ENCODE assay signal across 9 cellular contexts in the genomic region with DNA sequence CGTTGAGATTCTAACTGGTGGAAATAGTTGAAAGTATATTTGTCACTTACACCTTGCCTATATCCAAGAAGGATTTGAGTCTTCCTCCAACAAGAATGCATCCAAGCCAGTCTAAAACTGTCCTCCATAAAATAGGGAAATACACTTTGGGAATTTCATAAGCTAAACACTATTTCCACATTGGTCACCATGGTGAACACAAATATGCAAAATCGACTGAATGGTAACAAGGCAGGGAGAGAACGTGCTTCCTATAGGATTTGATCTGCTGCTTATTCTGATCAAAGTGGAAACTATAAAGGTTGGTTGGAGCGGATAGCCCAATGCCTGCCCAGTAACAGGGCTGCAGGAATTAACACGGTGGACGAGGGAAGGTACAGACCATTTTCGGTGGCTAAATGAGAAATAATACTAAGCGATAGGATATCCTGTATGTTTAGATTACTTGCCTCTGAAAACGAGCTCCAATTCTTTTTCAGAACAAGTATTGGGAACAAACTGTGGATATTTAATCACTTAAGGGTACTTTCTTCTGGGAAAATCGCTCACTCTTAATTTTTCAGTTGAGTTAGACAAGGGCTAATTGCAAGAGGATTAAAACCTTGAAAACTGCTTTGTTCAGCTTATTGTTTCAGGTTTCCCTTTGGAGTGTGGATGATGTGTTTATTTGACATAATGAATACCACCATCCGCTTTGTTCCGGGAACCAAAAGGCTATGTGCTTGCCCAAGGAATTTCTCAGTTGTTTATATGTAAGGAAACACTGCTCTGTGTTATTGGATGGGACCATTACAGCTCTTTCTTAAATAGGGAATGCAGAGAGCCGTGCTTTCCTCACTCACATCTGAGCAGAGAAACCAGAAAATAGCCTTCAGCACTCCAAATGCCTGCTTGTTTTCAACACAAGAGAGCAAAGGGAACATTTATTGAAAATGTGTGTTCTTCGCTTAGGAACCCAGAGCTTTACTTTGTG.
DNase-seq lines count a peak whose midpoint lies in the region; ATAC-seq and TF ChIP-seq lines count a peak whose summit lies in the region.
"Had no signal": no experiment of that assay in that cellular context is flagged by ENCODE, and none has a peak within 500 bp of the region (broad histone marks: within the 10 kb centered on the region; RNA-seq: fewer than 3 reads in every experiment).

No MANE protein-coding gene starts in this region.

- H3K9me3 Mint-ChIP-seq in WTC11: no peaks in the 10 kb centered on the region

- no peak overlapping the region for H3K4me3 Mint-ChIP-seq in WTC11

- H3K4me3 ChIP-seq in esophagus muscularis mucosa (peak overlapping the region; percentile 31 to 43 (median 39)), transverse colon (no peak overlapping the region)

- in situ Hi-C loops in transverse colon (cut with MboI; ENCODE audit: low pct_ligation_motif_present in 1 of 4, low pct_unique_long_range_greater_than_20kb in 1 of 4, low sequenced_read_pairs in 3 of 4): no loop called here

- H3K36me3 Mint-ChIP-seq in WTC11: no peaks in the 10 kb centered on the region

- TF ChIP-seq EP300 in esophagus muscularis mucosa (IDR thresholded peaks at IDR 0.05) (peak; percentile 91), transverse colon (IDR thresholded peaks at IDR 0.05; ENCODE audit: low read depth) (peak; percentile 79)

- peak overlapping the region; percentile 89 for H3K27ac Mint-ChIP-seq in WTC11

- no peaks in the 10 kb centered on the region for H3K27me3 ChIP-seq in esophagus muscularis mucosa
- H3K27me3 ChIP-seq in transverse colon: no peaks in the 10 kb centered on the region

- H3K4me1 Mint-ChIP-seq in WTC11: peaks cover 44% of the 10 kb centered on the region

- no peaks in the 10 kb centered on the region for H3K27me3 Mint-ChIP-seq in WTC11 (ENCODE audit: low read depth)

- TF ChIP-seq CTCF in WTC11 (IDR thresholded peaks at IDR 0.05) (no peak), esophagus muscularis mucosa (IDR thresholded peaks at IDR 0.05) (no peak), transverse colon (IDR thresholded peaks at IDR 0.05) (no peak)

- no peaks in the 10 kb centered on the region for H3K36me3 ChIP-seq in esophagus muscularis mucosa
- no peaks in the 10 kb centered on the region for H3K36me3 ChIP-seq in transverse colon
- H3K36me3 ChIP-seq: neutrophil had no signal

- peaks cover 44 to 88% (median 87%) of the 10 kb centered on the region in 4 donors for H3K4me1 ChIP-seq in esophagus muscularis mucosa
- H3K4me1 ChIP-seq in transverse colon: peaks cover 5 to 39% (median 15%) of the 10 kb centered on the region in 4 donors

- DNase-seq in WTC11 (ENCODE audit: low spot score): no peak
- DNase-seq in esophagus muscularis mucosa (ENCODE audit: extremely low spot score): no peak
- peak; percentile 35 for DNase-seq in myocyte (ENCODE audit: low read depth)
- no peak for DNase-seq in transverse colon
- no peak for DNase-seq in NCI-H146 treated with DMSO at 0.1 percent for 48 hours (lab: John Stamatoyannopoulos, UW; ENCODE audit: unreplicated experiment)
- DNase-seq: effector CD8-positive, alpha-beta T cell had no signal

- CTCF ChIA-PET in WTC11 (lab: Charles Lee): interaction anchor here (0.7 to 1.0 kb wide), 4 partner anchors 17 to 128 kb away, joined by 3 to 4 read pairs (median 4); no protein-coding TSS in a partner anchor

- POLR2A ChIA-PET in WTC11 (lab: Charles Lee): interaction anchor here (2.7 kb wide), 1 partner anchor 17 kb away, joined by 43 read pairs; no protein-coding TSS in a partner anchor

- peak overlapping the region; percentile 88 to 90 (median 90) for H3K27ac ChIP-seq in esophagus muscularis mucosa (replicated peaks in 1 of 4)
- peak overlapping the region; percentile 81 to 86 (median 84) for H3K27ac ChIP-seq in transverse colon
- H3K27ac ChIP-seq: neutrophil had no signal

- H3K9me3 ChIP-seq in esophagus muscularis mucosa (no peaks in the 10 kb centered on the region), transverse colon (no peaks in the 10 kb centered on the region)
- H3K9me3 ChIP-seq: neutrophil had no signal

- 29% methylated on average over 14 of the region's 14 CpGs for WGBS in esophagus muscularis mucosa
- 42 to 65% methylated on average over 13 to 14 of the region's 14 CpGs for WGBS in transverse colon (ENCODE audit: low coverage in 1 of 2), 2 donors

- ATAC-seq in WTC11 (no peak), HG02763 (IDR thresholded peaks at IDR 0.05; ENCODE audit: unreplicated experiment) (no peak), GM18858 (IDR thresholded peaks at IDR 0.05; ENCODE audit: unreplicated experiment) (no peak)

- TF ChIP-seq POLR2A in esophagus muscularis mucosa (IDR thresholded peaks at IDR 0.05; ENCODE audit: low read depth) (no peak), transverse colon (IDR thresholded peaks at IDR 0.05) (no peak)

- intact Hi-C loops in esophagus muscularis mucosa (cut with DNase I): loop anchor here (2.0 kb wide), 1 partner anchor 15 kb away; no protein-coding TSS in a partner anchor
- intact Hi-C loops in transverse colon (cut with DNase I; ENCODE audit: low total_unique reads): loop anchor here (2.0 kb wide), 1 partner anchor 17 kb away; no protein-coding TSS in a partner anchor

TF ChIP-seq in WTC11, 78 proteins besides CTCF, POLR2A, EP300 and RAD21 (continues in another document):
- TF ChIP-seq, protein P1, sequence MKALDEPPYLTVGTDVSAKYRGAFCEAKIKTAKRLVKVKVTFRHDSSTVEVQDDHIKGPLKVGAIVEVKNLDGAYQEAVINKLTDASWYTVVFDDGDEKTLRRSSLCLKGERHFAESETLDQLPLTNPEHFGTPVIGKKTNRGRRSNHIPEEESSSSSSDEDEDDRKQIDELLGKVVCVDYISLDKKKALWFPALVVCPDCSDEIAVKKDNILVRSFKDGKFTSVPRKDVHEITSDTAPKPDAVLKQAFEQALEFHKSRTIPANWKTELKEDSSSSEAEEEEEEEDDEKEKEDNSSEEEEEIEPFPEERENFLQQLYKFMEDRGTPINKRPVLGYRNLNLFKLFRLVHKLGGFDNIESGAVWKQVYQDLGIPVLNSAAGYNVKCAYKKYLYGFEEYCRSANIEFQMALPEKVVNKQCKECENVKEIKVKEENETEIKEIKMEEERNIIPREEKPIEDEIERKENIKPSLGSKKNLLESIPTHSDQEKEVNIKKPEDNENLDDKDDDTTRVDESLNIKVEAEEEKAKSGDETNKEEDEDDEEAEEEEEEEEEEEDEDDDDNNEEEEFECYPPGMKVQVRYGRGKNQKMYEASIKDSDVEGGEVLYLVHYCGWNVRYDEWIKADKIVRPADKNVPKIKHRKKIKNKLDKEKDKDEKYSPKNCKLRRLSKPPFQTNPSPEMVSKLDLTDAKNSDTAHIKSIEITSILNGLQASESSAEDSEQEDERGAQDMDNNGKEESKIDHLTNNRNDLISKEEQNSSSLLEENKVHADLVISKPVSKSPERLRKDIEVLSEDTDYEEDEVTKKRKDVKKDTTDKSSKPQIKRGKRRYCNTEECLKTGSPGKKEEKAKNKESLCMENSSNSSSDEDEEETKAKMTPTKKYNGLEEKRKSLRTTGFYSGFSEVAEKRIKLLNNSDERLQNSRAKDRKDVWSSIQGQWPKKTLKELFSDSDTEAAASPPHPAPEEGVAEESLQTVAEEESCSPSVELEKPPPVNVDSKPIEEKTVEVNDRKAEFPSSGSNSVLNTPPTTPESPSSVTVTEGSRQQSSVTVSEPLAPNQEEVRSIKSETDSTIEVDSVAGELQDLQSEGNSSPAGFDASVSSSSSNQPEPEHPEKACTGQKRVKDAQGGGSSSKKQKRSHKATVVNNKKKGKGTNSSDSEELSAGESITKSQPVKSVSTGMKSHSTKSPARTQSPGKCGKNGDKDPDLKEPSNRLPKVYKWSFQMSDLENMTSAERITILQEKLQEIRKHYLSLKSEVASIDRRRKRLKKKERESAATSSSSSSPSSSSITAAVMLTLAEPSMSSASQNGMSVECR (CRISPR knock-in tag; IDR thresholded peaks at IDR 0.05; ENCODE audit: borderline replicate concordance): no peak
- TF ChIP-seq, protein P2, sequence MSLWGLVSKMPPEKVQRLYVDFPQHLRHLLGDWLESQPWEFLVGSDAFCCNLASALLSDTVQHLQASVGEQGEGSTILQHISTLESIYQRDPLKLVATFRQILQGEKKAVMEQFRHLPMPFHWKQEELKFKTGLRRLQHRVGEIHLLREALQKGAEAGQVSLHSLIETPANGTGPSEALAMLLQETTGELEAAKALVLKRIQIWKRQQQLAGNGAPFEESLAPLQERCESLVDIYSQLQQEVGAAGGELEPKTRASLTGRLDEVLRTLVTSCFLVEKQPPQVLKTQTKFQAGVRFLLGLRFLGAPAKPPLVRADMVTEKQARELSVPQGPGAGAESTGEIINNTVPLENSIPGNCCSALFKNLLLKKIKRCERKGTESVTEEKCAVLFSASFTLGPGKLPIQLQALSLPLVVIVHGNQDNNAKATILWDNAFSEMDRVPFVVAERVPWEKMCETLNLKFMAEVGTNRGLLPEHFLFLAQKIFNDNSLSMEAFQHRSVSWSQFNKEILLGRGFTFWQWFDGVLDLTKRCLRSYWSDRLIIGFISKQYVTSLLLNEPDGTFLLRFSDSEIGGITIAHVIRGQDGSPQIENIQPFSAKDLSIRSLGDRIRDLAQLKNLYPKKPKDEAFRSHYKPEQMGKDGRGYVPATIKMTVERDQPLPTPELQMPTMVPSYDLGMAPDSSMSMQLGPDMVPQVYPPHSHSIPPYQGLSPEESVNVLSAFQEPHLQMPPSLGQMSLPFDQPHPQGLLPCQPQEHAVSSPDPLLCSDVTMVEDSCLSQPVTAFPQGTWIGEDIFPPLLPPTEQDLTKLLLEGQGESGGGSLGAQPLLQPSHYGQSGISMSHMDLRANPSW (CRISPR knock-in tag; conservative IDR thresholded peaks at IDR 0.05; ENCODE audit: low read depth): no peak

Comparison
In these comparisons a context has a peak if more than half of its experiments do, and no peak if none do; other contexts are left out.
1. H3K4me3 ChIP-seq: peak in esophagus muscularis mucosa (4 of 4); none in transverse colon (0 of 4).